25 cellular contexts compared by ENCODE assay signal in the genomic region with DNA sequence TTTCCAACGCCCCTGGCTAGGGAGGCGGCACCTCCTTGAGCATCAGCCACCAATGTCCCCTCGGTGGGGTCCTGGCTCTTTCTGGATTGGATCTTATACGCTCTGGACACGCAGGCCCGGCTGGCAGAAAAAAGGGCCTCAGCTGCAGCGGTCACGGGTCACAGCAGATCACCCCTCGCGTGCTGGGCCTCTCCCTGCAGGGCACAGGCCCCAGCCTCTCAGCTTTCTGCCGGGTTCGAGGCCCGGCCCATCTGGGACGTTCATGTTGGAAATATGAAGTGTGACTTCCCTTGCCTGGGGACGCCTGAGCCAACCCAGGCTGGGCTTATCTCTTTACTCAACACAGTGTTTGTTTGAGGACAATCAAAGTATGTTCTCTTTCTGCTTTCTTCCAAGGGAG. TPM values are rescaled to one million over a fixed set of nuclear protein-coding genes. Genes with fewer than 3 reads are reported as not detected.
"Had no signal": no experiment of that assay in that cellular context is flagged by ENCODE, and none has a peak within 500 bp of the region (broad histone marks: within the 10 kb centered on the region; RNA-seq: fewer than 3 reads in every experiment).

No MANE protein-coding gene starts in this region.

- H3K4me3 ChIP-seq: body of pancreas, colonic mucosa, gastrocnemius medialis, psoas muscle, spleen, tibial nerve had no signal

- H2AFZ ChIP-seq: parathyroid adenoma had no signal

- H3K9me3 ChIP-seq: body of pancreas, colonic mucosa, gastrocnemius medialis, psoas muscle, tibial nerve had no signal

- H3K9ac ChIP-seq: parathyroid adenoma had no signal

- ATAC-seq: activated CD8-positive, alpha-beta memory T cell treated with anti-CD3 and anti-CD28 coated beads, Interleukin-2, amount 10 ng/mL, durations not matched to agents 7 days and 5 days; activated CD8-positive, alpha-beta T cell treated with anti-CD3 and anti-CD28 coated beads, Interleukin-2, amount 10 ng/mL, durations not matched to agents 7 days and 5 days; body of pancreas; gastrocnemius medialis; psoas muscle had no signal

- H3K27me3 Mint-ChIP-seq: activated naive CD8-positive, alpha-beta T cell had no signal

- H3K9me3 Mint-ChIP-seq: activated CD4-positive, alpha-beta T cell treated with anti-CD3 and anti-CD28 coated beads, Interleukin-2, amount 10 ng/mL, durations not matched to agents 7 days and 5 days had no signal

- H3K4me1 ChIP-seq: body of pancreas, gastrocnemius medialis, parathyroid adenoma, psoas muscle, spleen had no signal

- H3K36me3 Mint-ChIP-seq: activated CD8-positive, alpha-beta memory T cell treated with anti-CD3 and anti-CD28 coated beads, Interleukin-2, amount 10 ng/mL, durations not matched to agents 7 days and 5 days; activated naive CD8-positive, alpha-beta T cell had no signal

- H3K4me3 Mint-ChIP-seq: activated CD4-positive, alpha-beta T cell treated with anti-CD3 and anti-CD28 coated beads, Interleukin-2, amount 10 ng/mL, durations not matched to agents 7 days and 5 days; activated CD8-positive, alpha-beta memory T cell treated with anti-CD3 and anti-CD28 coated beads, Interleukin-2, amount 10 ng/mL, durations not matched to agents 7 days and 5 days; activated CD8-positive, alpha-beta T cell treated with anti-CD3 and anti-CD28 coated beads, Interleukin-2, amount 10 ng/mL, durations not matched to agents 7 days and 5 days; activated naive CD8-positive, alpha-beta T cell had no signal

- H3K36me3 ChIP-seq: colonic mucosa, gastrocnemius medialis, spleen, tibial nerve had no signal

- H3K27me3 ChIP-seq: body of pancreas, colonic mucosa, gastrocnemius medialis, tibial nerve had no signal

- DNase-seq: activated CD4-positive, alpha-beta T cell treated with anti-CD3 and anti-CD28 coated beads, Interleukin-2, amount 10 ng/mL, durations not matched to agents 7 days and 5 days; activated CD4-positive, CD25-positive, alpha-beta regulatory T cell treated with anti-CD3 and anti-CD28 coated beads, Interleukin-2, amount 50 U/mL, for 72 hours; activated CD8-positive, alpha-beta memory T cell treated with anti-CD3 and anti-CD28 coated beads, Interleukin-2, amount 10 ng/mL, durations not matched to agents 7 days and 5 days; activated CD8-positive, alpha-beta T cell treated with anti-CD3 and anti-CD28 coated beads, Interleukin-2, amount 10 ng/mL, durations not matched to agents 7 days and 5 days; activated effector memory CD4-positive, alpha-beta T cell treated with Interleukin-2 at 50 U/mL for 16 hours; activated naive CD4-positive, alpha-beta T cell treated with Interleukin-2 at 50 U/mL for 16 hours; anterior cingulate cortex; body of pancreas; cerebellar nuclear complex; effector CD8-positive, alpha-beta T cell; gastrocnemius medialis; glutamatergic neuron; islet precursor cell; occipital lobe; psoas muscle; spleen; stimulated activated naive CD4-positive, alpha-beta T cell; T-helper 2 cell had no signal

- H3K27ac ChIP-seq: body of pancreas, colonic mucosa, gastrocnemius medialis, parathyroid adenoma, psoas muscle, spleen had no signal

- H3K27ac Mint-ChIP-seq: activated CD4-positive, alpha-beta T cell treated with anti-CD3 and anti-CD28 coated beads, Interleukin-2, amount 10 ng/mL, durations not matched to agents 7 days and 5 days; activated CD8-positive, alpha-beta memory T cell treated with anti-CD3 and anti-CD28 coated beads, Interleukin-2, amount 10 ng/mL, durations not matched to agents 7 days and 5 days; activated CD8-positive, alpha-beta T cell treated with anti-CD3 and anti-CD28 coated beads, Interleukin-2, amount 10 ng/mL, durations not matched to agents 7 days and 5 days; activated naive CD8-positive, alpha-beta T cell had no signal

RNA-seq across cellular contexts. Expression of gene ADAMTS15, which starts 38.5 kb away (rescaled TPM):
- total RNA-seq: activated CD8-positive, alpha-beta memory T cell treated with anti-CD3 and anti-CD28 coated beads, Interleukin-2, amount 10 ng/mL, durations not matched to agents 7 days and 5 days had no signal

RNA-seq across cellular contexts. Expression of gene ADAMTS8, which starts 58.6 kb away (rescaled TPM):
- total RNA-seq: activated CD4-positive, alpha-beta T cell treated with anti-CD3 and anti-CD28 coated beads, Interleukin-2, amount 10 ng/mL, durations not matched to agents 7 days and 5 days; activated CD8-positive, alpha-beta memory T cell treated with anti-CD3 and anti-CD28 coated beads, Interleukin-2, amount 10 ng/mL, durations not matched to agents 7 days and 5 days; activated CD8-positive, alpha-beta T cell treated with anti-CD3 and anti-CD28 coated beads, Interleukin-2, amount 10 ng/mL, durations not matched to agents 7 days and 5 days; dermis microvascular lymphatic vessel endothelial cell; epithelial cell of proximal tubule; lung microvascular endothelial cell had no signal
